In genomic region chr4:70749313-70749712, GRCh38 we compare ENCODE assay signal across 13 cellular contexts. TPM values are rescaled to one million over a fixed set of nuclear protein-coding genes. Genes with fewer than 3 reads are reported as not detected.
DNase-seq lines count a peak whose midpoint lies in the region; ATAC-seq, FAIRE-seq and TF ChIP-seq lines count a peak whose summit lies in the region.
"Had no signal": no experiment of that assay in that cellular context is flagged by ENCODE, and none has a peak within 500 bp of the region (broad histone marks: within the 10 kb centered on the region; RNA-seq: fewer than 3 reads in every experiment).

No MANE protein-coding gene starts in this region.

- no peak for TF ChIP-seq EP300 in upper lobe of left lung (IDR thresholded peaks at IDR 0.05)

- no peak overlapping the region for H3K27ac ChIP-seq in upper lobe of left lung
- H3K27ac ChIP-seq: BLaER1 treated with 17β-estradiol and CSF1 and Interleukin-3, amounts not matched to agents 10 nM and 100 nM; HL-60; left ventricle myocardium inferior; thoracic aorta had no signal

- WGBS in upper lobe of left lung, 2 donors = 88 to 94% methylated on average over 1 of the region's 1 CpG

- no peak overlapping the region for H3K4me3 ChIP-seq in upper lobe of left lung
- H3K4me3 ChIP-seq: BLaER1 treated with 17β-estradiol and CSF1 and Interleukin-3, amounts not matched to agents 10 nM and 100 nM; left ventricle myocardium inferior; thoracic aorta had no signal

- no peaks in the 10 kb centered on the region for H3K27me3 ChIP-seq in upper lobe of left lung
- H3K27me3 ChIP-seq: BLaER1 treated with 17β-estradiol and CSF1 and Interleukin-3, amounts not matched to agents 10 nM and 100 nM had no signal

- H3K36me3 ChIP-seq in upper lobe of left lung = no peaks in the 10 kb centered on the region

- DNase-seq in GM12891 (ENCODE audit: insufficient read length, low spot score) (no peak), upper lobe of left lung (no peak)
- no peak for DNase-seq in effector CD8-positive, alpha-beta T cell (lab: John Stamatoyannopoulos, UW)
- DNase-seq in central memory CD4-positive, alpha-beta T cell = no peak
- DNase-seq in activated CD4-positive, CD25-positive, alpha-beta regulatory T cell (lab: John Stamatoyannopoulos, UW) = no peak
- DNase-seq: left ventricle myocardium inferior; stimulated activated CD4-positive, alpha-beta T cell treated with anti-CD3 and anti-CD28 coated beads, Interleukin-4, amount 100 ng/mL, for 4 hours had no signal

- H3K9me3 ChIP-seq in upper lobe of left lung = no peaks in the 10 kb centered on the region
- H3K9me3 ChIP-seq: left ventricle myocardium inferior, thoracic aorta had no signal

- FAIRE-seq in GM12891 (lab: Jason Lieb, UNC) = peak; percentile 40

- TF ChIP-seq POLR2A in GM12891 (IDR thresholded peaks at IDR 0.05; ENCODE audit: low read depth, low read length) (no peak), upper lobe of left lung (IDR thresholded peaks at IDR 0.05) (no peak)

- H3K4me1 ChIP-seq in upper lobe of left lung = peaks cover 3 to 6% (median 4%) of the 10 kb centered on the region in 4 donors

- TF ChIP-seq CTCF in upper lobe of left lung (IDR thresholded peaks at IDR 0.05) = no peak

- ATAC-seq in GM19372 (IDR thresholded peaks at IDR 0.05; ENCODE audit: low read depth, unreplicated experiment) = peak; percentile 62
- peak; percentile 79 for ATAC-seq in HG02759 (IDR thresholded peaks at IDR 0.05; ENCODE audit: unreplicated experiment)
- peak; percentile 93 for ATAC-seq in HG03460 (IDR thresholded peaks at IDR 0.05; ENCODE audit: unreplicated experiment)
- no peak for ATAC-seq in upper lobe of left lung (ENCODE audit: low FRiP score in 2 of 2)

TF ChIP-seq in GM12891, 5 proteins besides CTCF, POLR2A, EP300 and RAD21:
- TF ChIP-seq TAF1 (IDR thresholded peaks at IDR 0.05; ENCODE audit: low read depth, low read length) = no peak
- no peak for TF ChIP-seq SPI1 (IDR thresholded peaks at IDR 0.05; ENCODE audit: low read depth, low read length)
- no peak for TF ChIP-seq POU2F2 (IDR thresholded peaks at IDR 0.05; ENCODE audit: low read depth, low read length)
- no peak for TF ChIP-seq POLR2AphosphoS5 (IDR thresholded peaks at IDR 0.05; ENCODE audit: low read depth, low read length)
- TF ChIP-seq PAX5 (IDR thresholded peaks at IDR 0.05; ENCODE audit: insufficient read depth, low read length, severe bottlenecking) = no peak

RNA-seq across cellular contexts. Expression of gene RUFY3, which starts 27.5 kb away (rescaled TPM):
- polyA plus RNA-seq in GM12891 (2012; ENCODE audit: low read depth, missing spikeins) = 8.8 TPM
- total RNA-seq in upper lobe of left lung = 100 to 1,000 TPM in 2 of 6 donors, 10 to 100 TPM in 4; 65.1 to 161 (median 80.8) TPM

Comparison
In these comparisons a context has a peak if more than half of its experiments do, and no peak if none do; other contexts are left out.
1. ATAC-seq: peak in GM19372 (single experiment), HG02759 (single experiment) and HG03460 (single experiment); none in upper lobe of left lung (0 of 2).